14 cellular contexts compared by ENCODE assay signal in the genomic region with DNA sequence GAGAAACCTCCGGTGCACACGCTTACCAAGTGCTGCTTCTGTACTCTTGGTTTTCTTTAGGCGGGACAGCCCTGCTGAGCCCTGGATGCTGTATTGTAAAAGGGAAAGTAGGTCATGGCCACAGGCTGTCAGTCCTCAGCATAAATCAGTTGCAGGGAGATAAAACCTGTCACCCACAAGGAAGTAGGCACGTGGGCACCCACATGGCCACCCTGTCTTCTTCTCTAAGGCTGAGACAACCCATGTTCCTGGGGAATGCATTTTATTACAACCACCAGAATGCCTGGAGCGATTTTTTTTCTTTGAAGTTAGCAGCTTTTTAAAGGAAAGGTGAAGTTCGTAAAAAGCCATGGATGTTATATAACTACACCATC. TPM values are rescaled to one million over a fixed set of nuclear protein-coding genes. Genes with fewer than 3 reads are reported as not detected.
A peak's percentile ranks its signal among the peaks of the same experiment; 100 is the strongest.
DNase-seq lines count a peak whose midpoint lies in the region; ATAC-seq, FAIRE-seq and TF ChIP-seq lines count a peak whose summit lies in the region.
"Had no signal": no experiment of that assay in that cellular context is flagged by ENCODE, and none has a peak within 500 bp of the region (broad histone marks: within the 10 kb centered on the region; RNA-seq: fewer than 3 reads in every experiment).

No MANE protein-coding gene starts in this region.

- no peak overlapping the region for H3K4me3 ChIP-seq in K562
- H3K4me3 ChIP-seq in uterus: no peak overlapping the region
- H3K4me3 ChIP-seq: right lobe of liver, upper lobe of right lung had no signal

- intact Hi-C loops in Right ventricle myocardium inferior (cut with DNase I): no loop called here
- intact Hi-C loops in cardiac septum (cut with DNase I): no loop called here
- intact Hi-C loops in K562 (cut with micrococcal nuclease): no loop called here
- intact Hi-C loops in uterus (cut with DNase I; ENCODE audit: low total_unique reads): no loop called here

- TF ChIP-seq CTCF in K562 (IDR thresholded peaks at IDR 0.05 in 2 of 3, conservative IDR thresholded peaks at IDR 0.05 in 1 of 3; ENCODE audit: insufficient read depth in 2 of 3, low read depth in 1 of 3, low read length in 3 of 3): no peak
- no peak for TF ChIP-seq CTCF in uterus (IDR thresholded peaks at IDR 0.05)
- TF ChIP-seq CTCF in omental fat pad (IDR thresholded peaks at IDR 0.05): no peak

- 1% methylated on average over 6 of the region's 6 CpGs for WGBS in K562 (ENCODE audit: insufficient coverage, low coverage, missing lambda C conversion rate)

- in situ Hi-C loops in K562 (cut with MboI): no loop called here

- H3K9ac ChIP-seq in K562 (ENCODE audit: insufficient read depth in 1 of 2, low read depth in 2 of 2, low read length in 2 of 2): no peak overlapping the region

- BruUV-seq in K562 (replicated peaks; lab: Mats Ljungman, UMichigan): no TSS peak

- H2AFZ ChIP-seq in K562 (ENCODE audit: low read depth, low read length): no peak overlapping the region

- H3K4me1 ChIP-seq in K562 (replicated peaks in 1 of 2; ENCODE audit: control insufficient read depth in 2 of 2, insufficient read depth in 2 of 2, low read length in 2 of 2) (no peaks in the 10 kb centered on the region), uterus (peaks cover 0 to 5% of the 10 kb centered on the region in 2 donors)
- H3K4me1 ChIP-seq: right lobe of liver, upper lobe of right lung had no signal

- no peaks in the 10 kb centered on the region for H4K20me1 ChIP-seq in K562 (replicated peaks; ENCODE audit: control insufficient read depth, insufficient read depth, low read length)

- no peaks in the 10 kb centered on the region for H3K79me2 ChIP-seq in K562 (ENCODE audit: control insufficient read depth, insufficient read depth, low read length)

- TF ChIP-seq EP300 in K562 (IDR thresholded peaks at IDR 0.05; ENCODE audit: low read length): no peak

- DNase-seq in Right ventricle myocardium inferior (ENCODE audit: missing footprints) (no peak), cardiac septum (ENCODE audit: low spot score) (no peak), K562 (ENCODE audit: extremely low read depth in 1 of 4, low spot score in 3 of 4) (no peak), kidney glomerular epithelial cell (lab: John Stamatoyannopoulos, UW) (peak; percentile 4), uterus (peak; percentile 20 to 22), UCSD-AML1 (lab: John Stamatoyannopoulos, UW; ENCODE audit: unreplicated experiment) (no peak), KG1 (lab: John Stamatoyannopoulos, UW) (no peak), omental fat pad (ENCODE audit: low spot score) (no peak)
- DNase-seq: hippocampal formation, MV-4-11, NCI-H526, right lobe of liver, upper lobe of right lung had no signal

- no peaks in the 10 kb centered on the region for H3K9me3 ChIP-seq in K562 (replicated peaks; ENCODE audit: control insufficient read depth, insufficient read depth, low read depth, low read length)
- no peaks in the 10 kb centered on the region for H3K9me3 ChIP-seq in uterus
- H3K9me3 ChIP-seq: right lobe of liver, upper lobe of right lung had no signal

- no peak for TF ChIP-seq POLR2A in K562 (conservative IDR thresholded peaks at IDR 0.05)
- no peak for TF ChIP-seq POLR2A in uterus (IDR thresholded peaks at IDR 0.05)

- no peaks in the 10 kb centered on the region for H3K36me3 ChIP-seq in K562 (ENCODE audit: control insufficient read depth, insufficient read depth, low read length)
- H3K36me3 ChIP-seq in uterus: no peaks in the 10 kb centered on the region
- H3K36me3 ChIP-seq: right lobe of liver, upper lobe of right lung had no signal

- FAIRE-seq in K562 (lab: Jason Lieb, UNC): no peak
- FAIRE-seq: endometrium had no signal

- no peak for TF ChIP-seq RAD21 in K562 (CRISPR knock-in tag; conservative IDR thresholded peaks at IDR 0.05 in 1 of 2, IDR thresholded peaks at IDR 0.05 in 1 of 2)

- ATAC-seq in Right ventricle myocardium inferior (peak; percentile 56), K562 (no peak), omental fat pad (ENCODE audit: low FRiP score) (no peak)
- ATAC-seq: upper lobe of right lung had no signal

- CTCF ChIA-PET in K562 (lab: Yijun Ruan, JAX; ENCODE audit: low intra/inter-chr PET ratio): no interaction called here

- POLR2A ChIA-PET in K562 (lab: Yijun Ruan, JAX): no interaction called here

- no peaks in the 10 kb centered on the region for H3K9me1 ChIP-seq in K562 (ENCODE audit: control insufficient read depth, insufficient read depth, low read length)

- H3K27me3 ChIP-seq in K562 (ENCODE audit: control insufficient read depth in 2 of 2, insufficient read depth in 2 of 2, low read length in 2 of 2) (peaks cover 8 to 19% of the 10 kb centered on the region in 2 experiments; a peak in 3 of 5 replicates), uterus (no peaks in the 10 kb centered on the region)
- H3K27me3 ChIP-seq: right lobe of liver, upper lobe of right lung had no signal

- H3K4me2 ChIP-seq in K562 (ENCODE audit: insufficient read depth, low read length): no peak overlapping the region

- H3K27ac ChIP-seq in K562 (ENCODE audit: extremely low read depth, low read depth, low read length): no peak overlapping the region
- H3K27ac ChIP-seq in uterus: peak overlapping the region; percentile 28 to 39
- H3K27ac ChIP-seq: right lobe of liver, upper lobe of right lung had no signal

TF ChIP-seq in K562, 482 proteins besides CTCF, POLR2A, EP300 and RAD21:
- peak; percentile 6 for TF ChIP-seq MEIS2 (IDR thresholded peaks at IDR 0.05; ENCODE audit: partially characterized antibody)
- TF ChIP-seq, protein P1, sequence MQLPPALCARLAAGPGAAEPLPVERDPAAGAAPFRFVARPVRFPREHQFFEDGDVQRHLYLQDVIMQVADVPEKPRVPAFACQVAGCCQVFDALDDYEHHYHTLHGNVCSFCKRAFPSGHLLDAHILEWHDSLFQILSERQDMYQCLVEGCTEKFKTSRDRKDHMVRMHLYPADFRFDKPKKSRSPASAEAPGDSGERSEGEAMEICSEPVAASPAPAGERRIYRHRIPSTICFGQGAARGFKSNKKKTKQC (CRISPR knock-in tag; IDR thresholded peaks at IDR 0.05): no peak
TF ChIP-seq in K562: peak in this region for 1.

RNA-seq across cellular contexts. Expression of gene ASIC2, which starts 59.3 kb away (rescaled TPM):
- total RNA-seq in Right ventricle myocardium inferior (not detected), cardiac septum (not detected), K562 (2014; rRNA removed) (not detected in 2 replicates), K562 (2014; rRNA removed; fragmentation: Illumina TruSeq; extraction: Trizol) (not detected in 2 replicates), K562 (2015; rRNA removed; fragmentation: Illumina TruSeq; extraction: Trizol) (not detected in 2 replicates), K562 (2021) (not detected in 2 replicates), uterus (1 to 10 TPM in 2 of 4 donors, not detected in 2; 1.2 to 1.4 TPM), omental fat pad (under 1 TPM in 1 of 4 donors, not detected in 3; 0.48 TPM)
- total RNA-seq in K562 (2011; cell fraction: chromatin; rRNA removed; ENCODE audit: low replicate concordance): not detected in 2 replicates
- total RNA-seq in K562 (2011; cell fraction: nucleolus; rRNA removed): not detected in 2 replicates
- total RNA-seq in K562 (2011; cell fraction: nucleoplasm; rRNA removed): not detected in 2 replicates
- polyA plus RNA-seq in K562 (2011; rRNA removed) (not detected in 2 replicates), K562 (2014; fragmentation: Illumina TruSeq; extraction: Trizol) (not detected in 2 replicates), K562 (2014; fragmentation: Nextera tagmentation; extraction: Ambion mirVana) (not detected), K562 (2014; rRNA removed) (not detected in 2 replicates)
- not detected in 2 replicates for polyA plus RNA-seq in K562 (2011; cell fraction: cytosol; rRNA removed)
- polyA plus RNA-seq in K562 (2011; cell fraction: nucleus; rRNA removed): not detected in 2 replicates
- not detected in 2 replicates for polyA plus RNA-seq in K562 (2012)
- not detected in 2 replicates for polyA minus RNA-seq in K562 (2011; rRNA and poly(A)+ RNA removed)
- not detected in 2 replicates for polyA minus RNA-seq in K562 (2011; cell fraction: cytosol; rRNA and poly(A)+ RNA removed)
- not detected in 2 replicates for polyA minus RNA-seq in K562 (2011; cell fraction: nucleus; rRNA and poly(A)+ RNA removed)
- total RNA-seq: upper lobe of right lung had no signal

Comparison
In these comparisons a context has a peak if more than half of its experiments do, and no peak if none do; other contexts are left out.
1. DNase-seq: peak in kidney glomerular epithelial cell (single experiment) and uterus (2 of 2); none in Right ventricle myocardium inferior (single experiment), cardiac septum (single experiment), K562 (0 of 4), UCSD-AML1 (single experiment), KG1 (single experiment) and omental fat pad (single experiment).